Comparison of ENCODE assay signal across 9 cellular contexts in the genomic region with DNA sequence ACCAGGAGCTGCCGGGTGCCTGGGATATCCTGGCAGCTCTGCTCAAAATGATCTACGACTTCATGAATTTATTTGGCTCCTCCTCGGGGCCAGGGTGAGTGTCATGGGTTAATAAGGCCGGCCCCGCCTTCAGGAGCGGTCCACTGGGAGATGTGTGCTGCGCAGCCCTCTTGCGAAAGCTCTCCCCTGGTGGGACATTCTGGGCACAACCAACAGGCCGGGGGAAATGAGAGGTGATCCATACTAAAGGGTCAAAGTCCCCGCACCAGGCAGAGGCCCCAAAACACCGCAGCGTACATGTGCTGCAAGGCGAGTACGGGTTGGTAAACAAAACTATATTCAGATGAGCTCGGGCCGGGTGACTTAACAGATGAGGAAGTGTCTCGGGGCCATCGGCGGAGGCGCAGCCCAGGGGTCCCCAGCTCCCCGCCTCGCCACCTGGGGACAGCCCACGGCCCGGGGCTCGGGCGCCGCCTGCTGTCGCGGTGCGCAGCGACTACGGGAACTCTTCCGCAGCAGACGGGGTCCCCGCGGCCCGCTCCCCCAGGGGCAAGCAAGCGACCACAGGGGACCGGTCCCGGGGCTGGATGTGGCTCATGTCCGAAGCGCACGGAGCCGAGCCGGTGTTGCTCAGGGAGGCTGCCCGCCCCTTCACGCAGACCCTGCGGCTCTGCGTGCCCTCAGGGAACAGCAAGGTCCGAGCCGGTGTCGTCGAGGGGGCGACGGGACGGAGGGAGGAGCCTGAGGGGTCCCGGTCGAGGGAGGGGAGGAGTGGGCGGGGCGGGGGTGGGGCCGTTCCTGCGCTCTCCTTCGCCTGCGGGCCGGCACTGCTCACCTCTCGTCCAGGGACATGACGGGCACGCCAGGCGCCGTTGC. TPM values are rescaled to one million over a fixed set of nuclear protein-coding genes. Genes with fewer than 3 reads are reported as not detected.
DNase-seq lines count a peak whose midpoint lies in the region; ATAC-seq and TF ChIP-seq lines count a peak whose summit lies in the region.
"Had no signal": no experiment of that assay in that cellular context is flagged by ENCODE, and none has a peak within 500 bp of the region (broad histone marks: within the 10 kb centered on the region; RNA-seq: fewer than 3 reads in every experiment).

TSS of gene RAB37 (plus strand) at position 834 of the 876 bp plus-strand sequence. CDS start at position 851, 17 bp downstream.

- H3K9me3 ChIP-seq in DND-41 (ENCODE audit: insufficient read depth, low read length, severe bottlenecking) (no peaks in the 10 kb centered on the region), SU-DHL-6 (ENCODE audit: insufficient read depth, low read length) (no peaks in the 10 kb centered on the region), duodenal mucosa (ENCODE audit: control insufficient read depth in 1 of 2, low read length in 2 of 2) (no peaks in the 10 kb centered on the region), mucosa of rectum (ENCODE audit: control insufficient read depth in 2 of 2, low read length in 2 of 2) (no peaks in the 10 kb centered on the region), aorta (ENCODE audit: control insufficient read depth, low read length) (no peaks in the 10 kb centered on the region)

- peak within 1 kb of the TSS; percentile 69 for H3K4me2 ChIP-seq in DND-41 (ENCODE audit: insufficient read depth, low read length)
- peak within 1 kb of the TSS; percentile 33 for H3K4me2 ChIP-seq in SU-DHL-6 (ENCODE audit: low read depth, low read length, poor library complexity, severe bottlenecking)

- peaks cover 51% of the 10 kb centered on the region for H3K4me1 ChIP-seq in DND-41 (ENCODE audit: insufficient read depth, low read length)
- peaks cover 23% of the 10 kb centered on the region in 2 donors for H3K4me1 ChIP-seq in duodenal mucosa (ENCODE audit: control insufficient read depth in 1 of 2, insufficient read depth in 2 of 2, low read length in 2 of 2)
- peaks cover 15 to 23% of the 10 kb centered on the region in 2 donors for H3K4me1 ChIP-seq in mucosa of rectum (ENCODE audit: control insufficient read depth in 2 of 2, insufficient read depth in 2 of 2, low read length in 2 of 2)
- H3K4me1 ChIP-seq in aorta (ENCODE audit: control insufficient read depth in 1 of 2, insufficient read depth in 2 of 2, low read length in 2 of 2) = no peaks in the 10 kb centered on the region

- ATAC-seq in DND-41 (ENCODE audit: insufficient read depth, low read depth) (0 out of 3 replicates have a peak, but pooled peaks have one; percentile 4), HG02973 (IDR thresholded peaks at IDR 0.05; ENCODE audit: unreplicated experiment) (peak; percentile 34), aorta (ENCODE audit: low FRiP score) (peak; percentile 58)

- H3K27me3 ChIP-seq in DND-41 (ENCODE audit: insufficient read depth, low read length, poor library complexity) (no peaks in the 10 kb centered on the region), SU-DHL-6 (ENCODE audit: low read length) (no peaks in the 10 kb centered on the region), duodenal mucosa (ENCODE audit: control insufficient read depth in 1 of 2, insufficient read depth in 2 of 2, low read length in 2 of 2) (peaks cover 9 to 16% of the 10 kb centered on the region in 2 donors), mucosa of rectum (ENCODE audit: control insufficient read depth in 2 of 2, insufficient read depth in 2 of 2, low read length in 2 of 2) (peaks cover 14 to 17% of the 10 kb centered on the region in 2 donors), aorta (ENCODE audit: control insufficient read depth in 1 of 2, insufficient read depth in 2 of 2, low read length in 1 of 2) (no peaks in the 10 kb centered on the region)

- H3K9ac ChIP-seq in DND-41 (ENCODE audit: low read depth, low read length) = peak within 1 kb of the TSS; percentile 67
- H3K9ac ChIP-seq in SU-DHL-6 (ENCODE audit: low read length) = no peak within 1 kb of the TSS
- peak within 1 kb of the TSS; percentile 44 to 47 for H3K9ac ChIP-seq in duodenal mucosa (ENCODE audit: low read depth in 1 of 2, low read length in 2 of 2)
- H3K9ac ChIP-seq in mucosa of rectum (ENCODE audit: low read depth in 1 of 2, low read length in 2 of 2) = peak within 1 kb of the TSS; percentile 51 to 58

- H2AFZ ChIP-seq in DND-41 (ENCODE audit: low read depth, low read length) = peak within 1 kb of the TSS; percentile 58
- no peak within 1 kb of the TSS for H2AFZ ChIP-seq in SU-DHL-6 (ENCODE audit: low read depth, low read length, severe bottlenecking)

- intact Hi-C loops in aorta (cut with DNase I) = no loop called here

- DNase-seq in DND-41 (peak; percentile 48), aorta (peak in 1 of 2 donors; percentile 58), cerebellar cortex (ENCODE audit: low spot score) (no peak), GM03348 (ENCODE audit: low spot score) (no peak)

- no peaks in the 10 kb centered on the region for H3F3A ChIP-seq in SU-DHL-6 (ENCODE audit: insufficient read depth)

- no peaks in the 10 kb centered on the region for H4K20me1 ChIP-seq in DND-41 (ENCODE audit: insufficient read depth, low read length)
- H4K20me1 ChIP-seq in SU-DHL-6 (ENCODE audit: low read depth, low read length) = no peaks in the 10 kb centered on the region

- H3K79me2 ChIP-seq in DND-41 (ENCODE audit: insufficient read depth, low read length) = peaks cover 8% of the 10 kb centered on the region
- no peaks in the 10 kb centered on the region for H3K79me2 ChIP-seq in SU-DHL-6 (ENCODE audit: insufficient read depth, low read length)

- H3K4me3 ChIP-seq in DND-41 (ENCODE audit: low read depth in 1 of 2, low read length in 2 of 2) (peak within 1 kb of the TSS; percentile 25 to 58), SU-DHL-6 (ENCODE audit: insufficient read depth, low read length, poor library complexity, severe bottlenecking) (no peak within 1 kb of the TSS), duodenal mucosa (ENCODE audit: low read depth in 1 of 2, low read length in 2 of 2) (peak within 1 kb of the TSS; percentile 64 to 70), mucosa of rectum (ENCODE audit: low read length in 2 of 2) (peak within 1 kb of the TSS; percentile 65 to 74), aorta (ENCODE audit: low read length in 2 of 2) (no peak within 1 kb of the TSS)

- 1% methylated on average over 58 to 70 of the region's 70 CpGs for WGBS in aorta, 2 donors

- no peaks in the 10 kb centered on the region for H3K36me3 ChIP-seq in DND-41 (ENCODE audit: insufficient read depth, low read length)
- no peaks in the 10 kb centered on the region for H3K36me3 ChIP-seq in SU-DHL-6 (ENCODE audit: low read length)
- no peaks in the 10 kb centered on the region for H3K36me3 ChIP-seq in duodenal mucosa (ENCODE audit: control insufficient read depth in 1 of 2, insufficient read depth in 2 of 2, low read length in 2 of 2)
- no peaks in the 10 kb centered on the region for H3K36me3 ChIP-seq in mucosa of rectum (ENCODE audit: control insufficient read depth in 2 of 2, insufficient read depth in 2 of 2, low read length in 2 of 2)
- H3K36me3 ChIP-seq in aorta (ENCODE audit: control insufficient read depth in 1 of 2, insufficient read depth in 2 of 2, low read length in 1 of 2) = no peaks in the 10 kb centered on the region

- TF ChIP-seq CTCF in DND-41 (IDR thresholded peaks at IDR 0.05; ENCODE audit: borderline replicate concordance, extremely low read depth, low read length, poor library complexity, severe bottlenecking) (peak; percentile 69), SU-DHL-6 (IDR thresholded peaks at IDR 0.05; ENCODE audit: insufficient read depth, low read length, poor library complexity, severe bottlenecking) (peak; percentile 64)

- H3K27ac ChIP-seq in DND-41 (ENCODE audit: low read length) (peak within 1 kb of the TSS; percentile 78), SU-DHL-6 (ENCODE audit: low read depth, low read length) (no peak within 1 kb of the TSS), duodenal mucosa (ENCODE audit: low read depth, low read length) (peak within 1 kb of the TSS; percentile 40), mucosa of rectum (ENCODE audit: low read depth in 2 of 2, low read length in 2 of 2) (peak within 1 kb of the TSS; percentile 57 to 79), aorta (ENCODE audit: low read depth in 1 of 2, low read length in 2 of 2) (no peak within 1 kb of the TSS)

- H3K9me2 ChIP-seq in SU-DHL-6 (replicated peaks; ENCODE audit: insufficient read depth, low read length) = no peaks in the 10 kb centered on the region

RNA-seq across cellular contexts. Expression of gene RAB37, which starts in this region (rescaled TPM):
- 1 to 10 TPM; 1.4 to 3.4 TPM for total RNA-seq in aorta
- 1 to 10 TPM; 1.5 to 2.4 TPM for polyA plus RNA-seq in aorta
- total RNA-seq: RPMI7951 had no signal

Comparison
In these comparisons a context has a peak if more than half of its experiments do, and no peak if none do; other contexts are left out.
1. ATAC-seq: peak in every context shown above with its lines; median percentile 58 in aorta; 34 in HG02973; 4 in DND-41.
2. H3K27ac ChIP-seq: peak in DND-41 (single experiment), duodenal mucosa (single experiment) and mucosa of rectum (2 of 2); none in SU-DHL-6 (single experiment) and aorta (0 of 2).
3. H3K4me3 ChIP-seq: peak in DND-41 (2 of 2), duodenal mucosa (2 of 2) and mucosa of rectum (2 of 2); none in SU-DHL-6 (single experiment) and aorta (0 of 2).